In the genomic region with DNA sequence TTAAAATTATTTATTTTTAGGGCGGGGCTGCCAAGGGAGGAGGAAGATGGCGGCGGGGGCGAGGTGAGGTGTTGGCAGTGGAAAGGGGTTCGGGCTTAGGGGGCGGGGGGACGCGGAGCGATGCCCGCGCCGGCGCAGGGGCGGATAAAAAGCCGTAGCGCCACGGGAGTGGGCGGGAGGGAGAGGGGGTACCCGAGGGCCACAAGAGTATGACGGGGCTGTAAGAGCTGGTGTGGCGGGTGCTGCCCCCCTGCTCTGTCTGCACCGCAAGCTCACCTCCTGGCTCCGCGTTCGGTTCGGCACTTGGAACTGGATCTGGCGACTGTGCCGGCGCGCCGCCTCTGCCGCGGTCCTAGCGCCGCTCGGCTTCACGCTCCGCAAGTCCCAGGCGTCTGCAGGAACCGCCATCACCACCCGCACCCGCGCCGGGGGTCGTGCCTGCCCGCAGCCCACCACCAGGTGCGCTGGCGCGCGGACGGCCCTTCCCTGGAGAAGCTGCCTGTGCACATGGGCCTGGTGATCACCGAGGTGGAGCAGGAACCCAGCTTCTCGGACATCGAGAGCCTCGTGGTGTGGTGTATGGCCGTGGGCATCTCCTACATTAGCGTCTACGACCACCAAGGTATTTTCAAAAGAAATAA, we compare ENCODE assay signal across 8 cellular contexts.
DNase-seq lines count a peak whose midpoint lies in the region; ATAC-seq, FAIRE-seq and TF ChIP-seq lines count a peak whose summit lies in the region.

No MANE protein-coding gene starts in this region.

- H3K4me3 Mint-ChIP-seq in CD4-positive, alpha-beta T cell = no peak overlapping the region

- FAIRE-seq in GM12878 (lab: Jason Lieb, UNC) = no peak

- H4K20me1 ChIP-seq in GM12878 (ENCODE audit: control insufficient read depth, insufficient read depth) = no peaks in the 10 kb centered on the region

- no peaks in the 10 kb centered on the region for H3K79me2 ChIP-seq in GM12878 (ENCODE audit: control insufficient read depth, insufficient read depth, low read length)

- no peak overlapping the region for H3K27ac Mint-ChIP-seq in CD4-positive, alpha-beta T cell

- intact Hi-C loops in CD4-positive, alpha-beta T cell (cut with DNase I, micrococcal nuclease) = no loop called here
- intact Hi-C loops in GM12878 (cut with micrococcal nuclease; ENCODE audit: unreplicated experiment) = no loop called here
- intact Hi-C loops in gastrocnemius medialis (cut with DNase I; ENCODE audit: low total_unique reads) = no loop called here

- H3K4me1 ChIP-seq in GM12878 (ENCODE audit: control insufficient read depth, insufficient read depth, low read length) = no peaks in the 10 kb centered on the region
- H3K4me1 ChIP-seq in gastrocnemius medialis = no peaks in the 10 kb centered on the region

- H3K9me3 Mint-ChIP-seq in CD4-positive, alpha-beta T cell = peaks cover 2% of the 10 kb centered on the region

- POLR2A ChIA-PET in CD4-positive, alpha-beta T cell (lab: Charles Lee) = no interaction called here
- POLR2A ChIA-PET in GM12878 (lab: Charles Lee) = no interaction called here

- H2AFZ ChIP-seq in GM12878 (ENCODE audit: control insufficient read depth, low read depth, low read length) = peak overlapping the region; percentile 51

- BruUV-seq in GM12878 (replicated peaks; lab: Mats Ljungman, UMichigan) = no TSS peak

- TF ChIP-seq CTCF in CD4-positive, alpha-beta T cell (IDR thresholded peaks at IDR 0.05) = no peak
- no peak for TF ChIP-seq CTCF in GM12878 (IDR thresholded peaks at IDR 0.05 in 2 of 3, conservative IDR thresholded peaks at IDR 0.05 in 1 of 3; ENCODE audit: control insufficient read depth in 2 of 3, extremely low read depth in 1 of 3, insufficient read depth in 1 of 3, low read depth in 3 of 3, low read length in 3 of 3)
- TF ChIP-seq CTCF in gastrocnemius medialis (IDR thresholded peaks at IDR 0.05 in 4 of 5, conservative IDR thresholded peaks at IDR 0.05 in 1 of 5) = no peak

- H3K36me3 Mint-ChIP-seq in CD4-positive, alpha-beta T cell (ENCODE audit: low read depth) = no peaks in the 10 kb centered on the region

- no peak for DNase-seq in CD4-positive, alpha-beta T cell
- DNase-seq in NCI-H1105 (lab: John Stamatoyannopoulos, UW) (peak; percentile 22), GM12878 (ENCODE audit: low read depth, low spot score) (no peak), gastrocnemius medialis (no peak), GF-D8 (lab: John Stamatoyannopoulos, UW) (no peak)

- H3K36me3 ChIP-seq in GM12878 (ENCODE audit: control insufficient read depth in 2 of 2, insufficient read depth in 2 of 2, low read length in 1 of 2) (no peaks in the 10 kb centered on the region), gastrocnemius medialis (no peaks in the 10 kb centered on the region)

- no peak overlapping the region for H3K27ac ChIP-seq in CD4-positive, alpha-beta T cell (ENCODE audit: low read depth, low read length)
- H3K27ac ChIP-seq in GM12878 (ENCODE audit: control insufficient read depth, insufficient read depth) = no peak overlapping the region
- H3K27ac ChIP-seq in gastrocnemius medialis = no peak overlapping the region

- H3K9ac ChIP-seq in GM12878 (ENCODE audit: control insufficient read depth, insufficient read depth, low read length) = no peak overlapping the region

- in situ Hi-C loops in GM12878 (cut with MboI) = no loop called here
- in situ Hi-C loops in gastrocnemius medialis (cut with MboI; ENCODE audit: low sequenced_read_pairs in 4 of 4) = no loop called here

- H3K4me1 Mint-ChIP-seq in CD4-positive, alpha-beta T cell (ENCODE audit: low read depth) = peaks cover 9% of the 10 kb centered on the region

- peaks cover 73% of the 10 kb centered on the region for H3K27me3 Mint-ChIP-seq in CD4-positive, alpha-beta T cell

- H3K4me3 ChIP-seq in GM12878 = peak overlapping the region; percentile 27
- H3K4me3 ChIP-seq in iPS-18c (ENCODE audit: insufficient read depth, low read depth, low read length) = peak overlapping the region; percentile 62
- peak overlapping the region; percentile 59 to 71 (median 64) for H3K4me3 ChIP-seq in gastrocnemius medialis

- peaks cover 15% of the 10 kb centered on the region for H3K27me3 ChIP-seq in CD4-positive, alpha-beta T cell (ENCODE audit: control insufficient read depth, insufficient read depth, low read length)
- H3K27me3 ChIP-seq in GM12878 (replicated peaks in 1 of 2; ENCODE audit: control insufficient read depth in 2 of 2, insufficient read depth in 2 of 2, low read length in 1 of 2) (no peaks in the 10 kb centered on the region), gastrocnemius medialis (no peaks in the 10 kb centered on the region)

- CTCF ChIA-PET in CD4-positive, alpha-beta T cell (lab: Charles Lee) = no interaction called here
- CTCF ChIA-PET in GM12878 (lab: Yijun Ruan, JAX) = interaction anchor here (0.6 to 1.1 kb wide), 2 partner anchors 9 to 113 kb away, joined by 3 read pairs; no protein-coding TSS in a partner anchor

- peak; percentile 66 for ATAC-seq in CD4-positive, alpha-beta T cell (ENCODE audit: poor library complexity)
- peak; percentile 84 for ATAC-seq in GM19397 (IDR thresholded peaks at IDR 0.05; ENCODE audit: unreplicated experiment)
- peak; percentile 89 for ATAC-seq in GM12878
- peak; percentile 42 to 82 for ATAC-seq in gastrocnemius medialis
- no peak for ATAC-seq in HG03039 (IDR thresholded peaks at IDR 0.05; ENCODE audit: unreplicated experiment)

- SMC1A ChIA-PET in GM12878 (lab: Charles Lee; ENCODE audit: uncharacterized antibody, unreplicated experiment) = no interaction called here

- TF ChIP-seq RAD21 in GM12878 (IDR thresholded peaks at IDR 0.05; ENCODE audit: insufficient read depth, low read depth, low read length) = no peak

- TF ChIP-seq EP300 in GM12878 (IDR thresholded peaks at IDR 0.05; ENCODE audit: borderline replicate concordance in 1 of 2, control insufficient read depth in 1 of 2, low read depth in 2 of 2, low read length in 2 of 2) = no peak

- TF ChIP-seq POLR2A in GM12878 (IDR thresholded peaks at IDR 0.05; ENCODE audit: low read depth, low read length) (0 out of 2 replicates have a peak, but pooled peaks have one; percentile 32), gastrocnemius medialis (IDR thresholded peaks at IDR 0.05) (no peak)

- RAD21 ChIA-PET in GM12878 (lab: Charles Lee; ENCODE audit: unreplicated experiment) = no interaction called here

- 1% methylated on average over 28 of the region's 58 CpGs for WGBS in GM12878 (ENCODE audit: insufficient coverage, insufficient replicate concordance, low lambda C conversion rate, missing lambda C conversion rate)

- H3K4me2 ChIP-seq in GM12878 (ENCODE audit: control insufficient read depth, insufficient read depth) = peak overlapping the region; percentile 22; the same call in 1 of the 2 replicates

- no peaks in the 10 kb centered on the region for H3K9me3 ChIP-seq in CD4-positive, alpha-beta T cell (ENCODE audit: control insufficient read depth, low read length)
- H3K9me3 ChIP-seq in GM12878 (replicated peaks; ENCODE audit: control insufficient read depth, insufficient read depth, low read length) (no peaks in the 10 kb centered on the region), iPS-18c (ENCODE audit: control insufficient read depth, insufficient read depth, low read length) (no peaks in the 10 kb centered on the region), gastrocnemius medialis (no peaks in the 10 kb centered on the region)

TF ChIP-seq in GM12878, 131 proteins besides CTCF, POLR2A, EP300 and RAD21 (continues in another document):
- TF ChIP-seq TCF7 (IDR thresholded peaks at IDR 0.05; ENCODE audit: borderline replicate concordance) (no peak), BHLHE40 (IDR thresholded peaks at IDR 0.05; ENCODE audit: borderline replicate concordance in 1 of 2, low read depth in 2 of 2, low read length in 1 of 2) (peak in 1 of 2 experiments; percentile 52; a peak in 1 of 4 replicates), PAX5 (IDR thresholded peaks at IDR 0.05; ENCODE audit: borderline replicate concordance, low read depth, low read length) (0 out of 2 replicates have a peak, but pooled peaks have one; percentile 44), MYC (IDR thresholded peaks at IDR 0.05; ENCODE audit: insufficient read depth, insufficient read length, insufficient replicate concordance, low read length, severe bottlenecking) (no peak), ZBED1 (IDR thresholded peaks at IDR 0.05; ENCODE audit: borderline replicate concordance) (no peak), MTA3 (IDR thresholded peaks at IDR 0.05; ENCODE audit: borderline replicate concordance, low read length) (no peak), SMARCA5 (IDR thresholded peaks at IDR 0.05) (0 out of 2 replicates have a peak, but pooled peaks have one; percentile 29), TARDBP (IDR thresholded peaks at IDR 0.05; ENCODE audit: borderline replicate concordance) (no peak), TCF3 (IDR thresholded peaks at IDR 0.05; ENCODE audit: borderline replicate concordance, insufficient read depth, low read depth, low read length) (no peak)
- TF ChIP-seq, protein P1, sequence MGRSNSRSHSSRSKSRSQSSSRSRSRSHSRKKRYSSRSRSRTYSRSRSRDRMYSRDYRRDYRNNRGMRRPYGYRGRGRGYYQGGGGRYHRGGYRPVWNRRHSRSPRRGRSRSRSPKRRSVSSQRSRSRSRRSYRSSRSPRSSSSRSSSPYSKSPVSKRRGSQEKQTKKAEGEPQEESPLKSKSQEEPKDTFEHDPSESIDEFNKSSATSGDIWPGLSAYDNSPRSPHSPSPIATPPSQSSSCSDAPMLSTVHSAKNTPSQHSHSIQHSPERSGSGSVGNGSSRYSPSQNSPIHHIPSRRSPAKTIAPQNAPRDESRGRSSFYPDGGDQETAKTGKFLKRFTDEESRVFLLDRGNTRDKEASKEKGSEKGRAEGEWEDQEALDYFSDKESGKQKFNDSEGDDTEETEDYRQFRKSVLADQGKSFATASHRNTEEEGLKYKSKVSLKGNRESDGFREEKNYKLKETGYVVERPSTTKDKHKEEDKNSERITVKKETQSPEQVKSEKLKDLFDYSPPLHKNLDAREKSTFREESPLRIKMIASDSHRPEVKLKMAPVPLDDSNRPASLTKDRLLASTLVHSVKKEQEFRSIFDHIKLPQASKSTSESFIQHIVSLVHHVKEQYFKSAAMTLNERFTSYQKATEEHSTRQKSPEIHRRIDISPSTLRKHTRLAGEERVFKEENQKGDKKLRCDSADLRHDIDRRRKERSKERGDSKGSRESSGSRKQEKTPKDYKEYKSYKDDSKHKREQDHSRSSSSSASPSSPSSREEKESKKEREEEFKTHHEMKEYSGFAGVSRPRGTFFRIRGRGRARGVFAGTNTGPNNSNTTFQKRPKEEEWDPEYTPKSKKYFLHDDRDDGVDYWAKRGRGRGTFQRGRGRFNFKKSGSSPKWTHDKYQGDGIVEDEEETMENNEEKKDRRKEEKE (IDR thresholded peaks at IDR 0.05) = no peak
